ENCODE assay signal across 30 cellular contexts in the genomic region with DNA sequence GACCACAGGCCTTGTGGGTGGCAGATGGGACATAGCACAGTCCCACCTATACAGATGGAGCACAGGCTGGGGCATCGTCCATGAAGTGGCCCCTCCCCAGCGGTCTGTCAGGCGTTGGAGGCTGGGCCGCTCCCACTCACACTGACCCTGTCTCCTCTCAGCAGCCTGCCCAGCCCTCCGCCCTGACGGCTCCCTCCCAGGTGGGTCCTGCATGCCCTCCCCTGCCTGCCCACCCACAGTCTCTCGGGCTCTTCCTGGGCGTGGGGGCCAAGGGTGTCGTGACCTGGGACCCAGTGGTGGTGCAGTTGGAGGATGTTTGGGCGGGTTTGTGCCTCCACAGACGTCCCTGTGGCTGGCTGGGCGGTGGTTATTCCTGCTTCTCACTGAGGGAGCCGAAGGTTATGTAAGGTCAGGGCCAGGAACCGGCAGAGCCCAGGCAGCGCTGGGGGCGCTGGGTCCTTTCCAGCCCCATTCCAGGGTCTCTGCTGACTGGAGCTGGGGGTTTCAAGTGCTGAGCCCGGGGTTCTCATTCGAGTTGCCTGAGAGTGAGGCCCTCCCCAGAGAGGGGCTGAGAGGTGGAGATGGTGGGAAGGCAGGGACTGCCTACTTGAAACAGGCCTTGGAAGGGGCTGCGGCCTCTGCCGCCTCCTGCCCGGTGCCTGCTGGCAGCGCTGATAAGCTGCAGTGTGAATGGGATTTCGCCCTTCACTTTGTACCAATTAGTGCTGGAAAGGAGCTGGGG. TPM values are rescaled to one million over a fixed set of nuclear protein-coding genes. Genes with fewer than 3 reads are reported as not detected.
DNase-seq lines count a peak whose midpoint lies in the region; ATAC-seq lines count a peak whose summit lies in the region.
"Had no signal": no experiment of that assay in that cellular context is flagged by ENCODE, and none has a peak within 500 bp of the region (broad histone marks: within the 10 kb centered on the region; RNA-seq: fewer than 3 reads in every experiment).

No MANE protein-coding gene starts in this region.

- no peak overlapping the region for H2AFZ ChIP-seq in neuronal stem cell (ENCODE audit: low read length)

- no peak overlapping the region for H3K4ac ChIP-seq in neuronal stem cell (ENCODE audit: low read length)

- H4K8ac ChIP-seq in neuronal stem cell (ENCODE audit: low read depth, low read length): no peak overlapping the region

- H3K18ac ChIP-seq in neuronal stem cell (ENCODE audit: low read length): peak overlapping the region; percentile 35

- H2BK5ac ChIP-seq in neuronal stem cell (ENCODE audit: low read length): peak overlapping the region; percentile 71

- H3K4me2 ChIP-seq in neuronal stem cell (ENCODE audit: insufficient read depth, low read length, poor library complexity, severe bottlenecking): no peak overlapping the region
- H3K4me2 ChIP-seq: BLaER1 treated with 17β-estradiol and CSF1 and Interleukin-3, amounts not matched to agents 10 nM and 100 nM had no signal

- H3K9me3 ChIP-seq in neuronal stem cell (replicated peaks in 1 of 2; ENCODE audit: control insufficient read depth in 2 of 2, insufficient read depth in 1 of 2, low read depth in 1 of 2, low read length in 2 of 2): no peaks in the 10 kb centered on the region
- H3K9me3 ChIP-seq: BLaER1 treated with 17β-estradiol and CSF1 and Interleukin-3, amounts not matched to agents 10 nM and 100 nM; breast epithelium; heart right ventricle; neutrophil; prostate gland; SJSA1; tibial nerve had no signal

- peaks cover 0 to 2% of the 10 kb centered on the region in 2 donors for H3K4me1 ChIP-seq in neuronal stem cell (ENCODE audit: control insufficient read depth in 2 of 2, insufficient read depth in 1 of 2, low read depth in 1 of 2, low read length in 2 of 2)
- H3K4me1 ChIP-seq: breast epithelium, prostate gland, SJSA1, tibial nerve had no signal

- no peak overlapping the region for H3K27ac ChIP-seq in neuronal stem cell (replicated peaks; ENCODE audit: low read length)
- H3K27ac ChIP-seq: BLaER1 treated with 17β-estradiol and CSF1 and Interleukin-3, amounts not matched to agents 10 nM and 100 nM; breast epithelium; coronary artery; heart right ventricle; neutrophil; prostate gland; SJSA1; skin epidermis; tibial nerve had no signal

- H2BK15ac ChIP-seq in neuronal stem cell (ENCODE audit: low read length): peak overlapping the region; percentile 4

- peak overlapping the region; percentile 56 for H2AK5ac ChIP-seq in neuronal stem cell (ENCODE audit: low read depth, low read length)

- WGBS in neuronal stem cell (ENCODE audit: extremely low coverage in 2 of 2, insufficient read length in 2 of 2, insufficient replicate concordance in 1 of 2), 2 donors: no CpG with 5 or more reads among the region's 23 CpGs

- peak overlapping the region; percentile 25 for H3K23ac ChIP-seq in neuronal stem cell (ENCODE audit: low read depth, low read length, poor library complexity)

- no peak overlapping the region for H3K4me3 ChIP-seq in neuronal stem cell (ENCODE audit: low read length in 2 of 2)
- H3K4me3 ChIP-seq: BLaER1 treated with 17β-estradiol and CSF1 and Interleukin-3, amounts not matched to agents 10 nM and 100 nM; breast epithelium; coronary artery; heart right ventricle; prostate gland; SJSA1; skin epidermis; tibial nerve had no signal

- H2BK12ac ChIP-seq in neuronal stem cell (ENCODE audit: low read length): peak overlapping the region; percentile 41

- no peak overlapping the region for H3K4me3 Mint-ChIP-seq in stimulated activated naive CD8-positive, alpha-beta T cell treated with anti-CD3 and anti-CD28 coated beads, Interleukin-15, amount 100 ng/mL, for 72 hours
- H3K4me3 Mint-ChIP-seq: activated CD4-positive, alpha-beta T cell treated with anti-CD3 and anti-CD28 coated beads, Interleukin-2, amount 10 ng/mL, durations not matched to agents 7 days and 5 days; effector memory CD8-positive, alpha-beta T cell had no signal

- peak overlapping the region; percentile 31 for H3K14ac ChIP-seq in neuronal stem cell (ENCODE audit: low read length)

- no peaks in the 10 kb centered on the region for H3K4me1 Mint-ChIP-seq in stimulated activated naive CD8-positive, alpha-beta T cell treated with anti-CD3 and anti-CD28 coated beads, Interleukin-15, amount 100 ng/mL, for 72 hours
- H3K4me1 Mint-ChIP-seq: activated CD4-positive, alpha-beta T cell treated with anti-CD3 and anti-CD28 coated beads, Interleukin-2, amount 10 ng/mL, durations not matched to agents 7 days and 5 days had no signal

- intact Hi-C loops in left cardiac atrium (cut with DNase I): no loop called here

- H3K27ac Mint-ChIP-seq in stimulated activated naive CD8-positive, alpha-beta T cell treated with anti-CD3 and anti-CD28 coated beads, Interleukin-15, amount 100 ng/mL, for 72 hours: no peak overlapping the region
- H3K27ac Mint-ChIP-seq: activated CD4-positive, alpha-beta T cell treated with anti-CD3 and anti-CD28 coated beads, Interleukin-2, amount 10 ng/mL, durations not matched to agents 7 days and 5 days; effector memory CD8-positive, alpha-beta T cell had no signal

- H3K79me1 ChIP-seq in neuronal stem cell (ENCODE audit: low read depth, low read length): peaks cover 2% of the 10 kb centered on the region

- peak overlapping the region; percentile 61 for H2BK120ac ChIP-seq in neuronal stem cell (ENCODE audit: low read depth, low read length)

- DNase-seq in stimulated activated naive CD8-positive, alpha-beta T cell treated with anti-CD3 and anti-CD28 coated beads, Interleukin-15, amount 100 ng/mL, for 72 hours: no peak
- DNase-seq in stimulated activated naive CD8-positive, alpha-beta T cell treated with anti-CD3 and anti-CD28 coated beads, Interleukin-15, Interleukin-2, amounts not matched to agents 100 U/mL and 50 U/mL, for 24 hours: no peak
- DNase-seq in left cardiac atrium (peak; percentile 17), neuronal stem cell (ENCODE audit: low spot score) (no peak), NAMALWA (ENCODE audit: low spot score) (no peak), NCI-H1105 treated with DMSO at 0.1 percent for 48 hours (lab: John Stamatoyannopoulos, UW) (no peak)
- DNase-seq: activated CD4-positive, alpha-beta T cell treated with anti-CD3 and anti-CD28 coated beads, Interleukin-2, amount 10 ng/mL, durations not matched to agents 7 days and 5 days; activated T-cell treated with anti-CD3 and anti-CD28 coated beads, Interleukin-2, amount 50 U/mL, for 48 hours; amniotic stem cell; DMS79 treated with DMSO at 0.1 percent for 48 hours; effector memory CD8-positive, alpha-beta T cell; erythroblast; GF-D8; H7; KG1; mesenchymal stem cell; NCI-H1436 treated with DMSO at 0.1 percent for 48 hours; NCI-H2171 treated with DMSO at 0.1 percent for 48 hours; NCI-H526 treated with DMSO at 0.1 percent for 48 hours had no signal

- peak overlapping the region; percentile 50 for H3K9ac ChIP-seq in neuronal stem cell (ENCODE audit: low read depth, low read length, poor library complexity)
- H3K9ac ChIP-seq: BLaER1 treated with 17β-estradiol and CSF1 and Interleukin-3, amounts not matched to agents 10 nM and 100 nM had no signal

- H3K9me3 Mint-ChIP-seq in stimulated activated naive CD8-positive, alpha-beta T cell treated with anti-CD3 and anti-CD28 coated beads, Interleukin-15, amount 100 ng/mL, for 72 hours: no peaks in the 10 kb centered on the region
- H3K9me3 Mint-ChIP-seq: activated CD4-positive, alpha-beta T cell treated with anti-CD3 and anti-CD28 coated beads, Interleukin-2, amount 10 ng/mL, durations not matched to agents 7 days and 5 days; effector memory CD8-positive, alpha-beta T cell had no signal

- no peaks in the 10 kb centered on the region for H3K36me3 ChIP-seq in neuronal stem cell (replicated peaks in 1 of 2; ENCODE audit: control insufficient read depth in 2 of 2, insufficient read depth in 2 of 2, low read length in 2 of 2)
- H3K36me3 ChIP-seq: BLaER1 treated with 17β-estradiol and CSF1 and Interleukin-3, amounts not matched to agents 10 nM and 100 nM; breast epithelium; heart right ventricle; neutrophil; prostate gland; SJSA1; tibial nerve had no signal

- peaks cover 15% of the 10 kb centered on the region for H3K27me3 Mint-ChIP-seq in stimulated activated naive CD8-positive, alpha-beta T cell treated with anti-CD3 and anti-CD28 coated beads, Interleukin-15, amount 100 ng/mL, for 72 hours
- H3K27me3 Mint-ChIP-seq: activated CD4-positive, alpha-beta T cell treated with anti-CD3 and anti-CD28 coated beads, Interleukin-2, amount 10 ng/mL, durations not matched to agents 7 days and 5 days had no signal

- H4K91ac ChIP-seq in neuronal stem cell (ENCODE audit: low read depth, low read length, poor library complexity): no peak overlapping the region

- peaks cover 0 to 7% (median 0%) of the 10 kb centered on the region in 3 experiments for H3K27me3 ChIP-seq in neuronal stem cell (ENCODE audit: control insufficient read depth in 3 of 3, insufficient read depth in 3 of 3, low read depth in 1 of 3, low read length in 3 of 3)
- H3K27me3 ChIP-seq: BLaER1 treated with 17β-estradiol and CSF1 and Interleukin-3, amounts not matched to agents 10 nM and 100 nM; neutrophil had no signal

- ATAC-seq in stimulated activated naive CD8-positive, alpha-beta T cell treated with anti-CD3 and anti-CD28 coated beads, Interleukin-15, amount 100 ng/mL, for 72 hours: peak; percentile 13
- no peak for ATAC-seq in stimulated activated naive CD8-positive, alpha-beta T cell treated with anti-CD3 and anti-CD28 coated beads, Interleukin-15, Interleukin-2, amounts not matched to agents 100 U/mL and 50 U/mL, for 24 hours
- ATAC-seq in left cardiac atrium (no peak), HG02678 (IDR thresholded peaks at IDR 0.05; ENCODE audit: unreplicated experiment) (no peak)
- ATAC-seq: effector memory CD8-positive, alpha-beta T cell; heart right ventricle had no signal

RNA-seq across cellular contexts. Expression of gene COL20A1, which starts 22.4 kb away (rescaled TPM):
- not detected for total RNA-seq in left cardiac atrium
- 0.13 TPM for polyA plus RNA-seq in neuronal stem cell (2013, experiment 1 of 2)
- 0.08 TPM for polyA plus RNA-seq in neuronal stem cell (2013, experiment 2 of 2)
- total RNA-seq: activated CD4-positive, alpha-beta T cell treated with anti-CD3 and anti-CD28 coated beads, Interleukin-2, amount 10 ng/mL, durations not matched to agents 7 days and 5 days; breast epithelium; SJSA1 had no signal
- polyA plus RNA-seq: heart right ventricle had no signal

RNA-seq across cellular contexts. Expression of gene ARFGAP1, which starts 42.8 kb away (rescaled TPM):
- 10 to 100 TPM; 32.1 to 50.3 TPM for total RNA-seq in left cardiac atrium
- polyA plus RNA-seq in neuronal stem cell (2013, experiment 1 of 2): 60.7 TPM
- 56.3 TPM for polyA plus RNA-seq in neuronal stem cell (2013, experiment 2 of 2)

RNA-seq across cellular contexts. Expression of gene CHRNA4, which starts 45.7 kb away (rescaled TPM):
- under 1 TPM; 0.06 to 0.31 TPM for total RNA-seq in left cardiac atrium
- polyA plus RNA-seq in neuronal stem cell (2013, experiment 1 of 2): 0.29 TPM
- polyA plus RNA-seq in neuronal stem cell (2013, experiment 2 of 2): 0.19 TPM
- total RNA-seq: activated CD4-positive, alpha-beta T cell treated with anti-CD3 and anti-CD28 coated beads, Interleukin-2, amount 10 ng/mL, durations not matched to agents 7 days and 5 days; breast epithelium; fibroblast of villous mesenchyme; SJSA1 had no signal
